Comparison of ENCODE assay signal across 10 cellular contexts in genomic region chrX:110180176-110180927, GRCh38.
DNase-seq lines count a peak whose midpoint lies in the region; ATAC-seq lines count a peak whose summit lies in the region.
"Had no signal": no experiment of that assay in that cellular context is flagged by ENCODE, and none has a peak within 500 bp of the region (broad histone marks: within the 10 kb centered on the region; RNA-seq: fewer than 3 reads in every experiment).

No MANE protein-coding gene starts in this region.

- no peak overlapping the region for H3K4me3 ChIP-seq in adipocyte (ENCODE audit: low read length)

- peaks cover under 1% of the 10 kb centered on the region for H3K9me3 ChIP-seq in adipocyte (ENCODE audit: control insufficient read depth, low read length)

- H3K4me1 ChIP-seq in adipocyte (ENCODE audit: control insufficient read depth, insufficient read depth, low read length): peaks cover 18% of the 10 kb centered on the region

- peak; percentile 49 for DNase-seq in adipocyte (ENCODE audit: low read depth)
- peak; percentile 17 for DNase-seq in myocyte (ENCODE audit: low read depth)
- DNase-seq in cortex of kidney (lab: John Stamatoyannopoulos, UW): no peak
- no peak for DNase-seq in DMS53 (lab: John Stamatoyannopoulos, UW)
- no peak for DNase-seq in activated CD4-positive, alpha-beta T cell treated with anti-CD3 and anti-CD28 coated beads, Interleukin-2, amount 50 U/mL, for 1 hour
- DNase-seq: activated naive CD8-positive, alpha-beta T cell treated with anti-CD3 and anti-CD28 coated beads for 36 hours; NCI-H774 had no signal

- peaks cover 4% of the 10 kb centered on the region for H3K27me3 ChIP-seq in adipocyte (replicated peaks; ENCODE audit: control insufficient read depth, insufficient read depth, low read length)

- H3K9ac ChIP-seq in adipocyte (ENCODE audit: low read length): no peak overlapping the region

- ATAC-seq in GM18498 (IDR thresholded peaks at IDR 0.05; ENCODE audit: unreplicated experiment): peak; percentile 20
- ATAC-seq in HG02840 (IDR thresholded peaks at IDR 0.05; ENCODE audit: low FRiP score, unreplicated experiment): peak; percentile 15
- no peak for ATAC-seq in HG03025 (IDR thresholded peaks at IDR 0.05; ENCODE audit: low FRiP score, unreplicated experiment)

- H3K36me3 ChIP-seq in adipocyte (ENCODE audit: control insufficient read depth, insufficient read depth, low read length, severe bottlenecking): no peaks in the 10 kb centered on the region

Comparison
In these comparisons a context has a peak if more than half of its experiments do, and no peak if none do; other contexts are left out.
1. DNase-seq: peak in adipocyte (single experiment) and myocyte (single experiment); none in cortex of kidney (single experiment), DMS53 (single experiment) and activated CD4-positive, alpha-beta T cell treated with anti-CD3 and anti-CD28 coated beads, Interleukin-2, amount 50 U/mL, for 1 hour (single experiment).